29 cellular contexts compared by ENCODE assay signal in the genomic region with DNA sequence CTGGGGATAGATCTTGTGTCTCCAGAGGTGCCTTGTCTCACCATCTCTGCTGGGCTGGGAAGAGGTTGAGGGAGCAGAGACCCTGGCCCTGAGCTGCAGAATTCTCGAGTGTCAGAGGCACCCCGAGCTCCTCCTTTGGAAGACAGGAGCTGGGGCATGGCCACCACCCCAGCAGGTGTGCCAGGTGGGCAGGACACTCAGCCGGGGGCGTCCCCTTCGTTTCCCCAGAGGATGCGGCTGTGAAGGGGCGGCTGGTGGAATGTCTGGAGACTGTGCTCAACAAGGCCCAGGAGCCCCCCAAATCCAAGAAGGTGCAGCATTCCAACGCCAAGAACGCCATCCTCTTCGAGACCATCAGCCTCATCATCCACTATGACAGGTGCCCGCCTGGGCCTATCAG. TPM values are rescaled to one million over a fixed set of nuclear protein-coding genes. Genes with fewer than 3 reads are reported as not detected.
"Had no signal": no experiment of that assay in that cellular context is flagged by ENCODE, and none has a peak within 500 bp of the region (broad histone marks: within the 10 kb centered on the region; RNA-seq: fewer than 3 reads in every experiment).

No MANE protein-coding gene starts in this region.

- H3K4me1 Mint-ChIP-seq: stimulated activated memory B cell treated with anti-CD40 and anti-IgM and Interleukin-4, amounts not matched to agents 10 μg/mL and 1 μg/mL and 100 μg/mL, for 72 hours had no signal

- ATAC-seq: stimulated activated effector memory CD8-positive, alpha-beta T cell treated with anti-CD3 and anti-CD28 coated beads, Interleukin-12 subunit alpha, Interleukin-12 subunit beta, amount 100 ng/mL, for 72 hours; stimulated activated memory B cell treated with anti-CD40 and anti-IgM and Interleukin-4, amounts not matched to agents 10 μg/mL and 1 μg/mL and 100 μg/mL, for 72 hours; stimulated activated naive B cell treated with anti-CD40 and anti-IgM and Interleukin-4, amounts not matched to agents 10 μg/mL and 1 μg/mL and 100 μg/mL, for 72 hours; stimulated activated naive CD8-positive, alpha-beta T cell treated with anti-CD3 and anti-CD28 coated beads, Interleukin-15, amount 100 ng/mL, for 72 hours; stimulated activated naive CD8-positive, alpha-beta T cell treated with anti-CD3 and anti-CD28 coated beads, Interleukin-15, Interleukin-2, amounts not matched to agents 100 U/mL and 50 U/mL, for 24 hours had no signal

- H3K36me3 ChIP-seq: uterus had no signal

- DNase-seq: stimulated activated CD4-positive, alpha-beta T cell treated with anti-CD3 and anti-CD28 coated beads, Interleukin-2, amount 100 ng/mL, for 48 hours; stimulated activated CD4-positive, alpha-beta T cell treated with anti-CD3 and anti-CD28 coated beads, Interleukin-4, amount 100 ng/mL, for 1 hour; stimulated activated CD4-positive, alpha-beta T cell treated with anti-CD3 and anti-CD28 coated beads, Interleukin-4, amount 100 ng/mL, for 24 hours; stimulated activated CD4-positive, alpha-beta T cell treated with anti-CD3 and anti-CD28 coated beads, Interleukin-4, amount 100 ng/mL, for 4 hours; stimulated activated CD8-positive, alpha-beta memory T cell treated with anti-CD3 and anti-CD28 coated beads, Interleukin-4, amount 100 ng/mL, for 48 hours; stimulated activated naive B cell treated with anti-CD40 and anti-IgM and Interleukin-4, amounts not matched to agents 10 μg/mL and 1 μg/mL and 100 μg/mL, for 72 hours; stimulated activated naive CD4-positive, alpha-beta T cell; stimulated activated naive CD4-positive, alpha-beta T cell treated with Interleukin-2 at 50 U/mL for 16 hours; stimulated activated naive CD8-positive, alpha-beta T cell treated with anti-CD3 and anti-CD28 coated beads, Interleukin-15, amount 100 ng/mL, for 72 hours; stimulated activated naive CD8-positive, alpha-beta T cell treated with anti-CD3 and anti-CD28 coated beads, Interleukin-15, Interleukin-2, amounts not matched to agents 100 U/mL and 50 U/mL, for 24 hours; stomach; testis; thyroid gland; tibial artery; transverse colon; trophoblast cell; upper lobe of left lung; upper lobe of right lung; uterus had no signal

- H3K4me3 Mint-ChIP-seq: stimulated activated effector memory CD8-positive, alpha-beta T cell treated with anti-CD3 and anti-CD28 coated beads, Interleukin-12 subunit alpha, Interleukin-12 subunit beta, amount 100 ng/mL, for 72 hours; stimulated activated memory B cell treated with anti-CD40 and anti-IgM and Interleukin-4, amounts not matched to agents 10 μg/mL and 1 μg/mL and 100 μg/mL, for 72 hours; stimulated activated naive B cell treated with anti-CD40 and anti-IgM and Interleukin-4, amounts not matched to agents 10 μg/mL and 1 μg/mL and 100 μg/mL, for 72 hours; stimulated activated naive CD8-positive, alpha-beta T cell treated with anti-CD3 and anti-CD28 coated beads, Interleukin-15, amount 100 ng/mL, for 72 hours; stimulated activated naive CD8-positive, alpha-beta T cell treated with anti-CD3 and anti-CD28 coated beads, Interleukin-15, Interleukin-2, amounts not matched to agents 100 ng/mL and 50 ng/mL, for 24 hours; type B pancreatic cell had no signal

- H3K27me3 ChIP-seq: stomach, suprapubic skin, testis, thyroid gland, tibial artery, tibial nerve, transverse colon, upper lobe of left lung, upper lobe of right lung, uterus, vagina had no signal

- H3K27ac ChIP-seq: stomach, suprapubic skin, testis, thoracic aorta, thyroid gland, tibial artery, tibial nerve, transverse colon, upper lobe of left lung, upper lobe of right lung, uterus, vagina had no signal

- H3K4me3 ChIP-seq: stomach, suprapubic skin, testis, thoracic aorta, thyroid gland, tibial artery, tibial nerve, transverse colon, upper lobe of left lung, upper lobe of right lung, uterus, vagina had no signal

- FAIRE-seq: urothelium cell line had no signal

- H3K9me3 ChIP-seq: stomach, suprapubic skin, testis, thoracic aorta, thyroid gland, tibial artery, tibial nerve, transverse colon, upper lobe of left lung, upper lobe of right lung, uterus, vagina had no signal

- H3K27ac Mint-ChIP-seq: stimulated activated effector memory CD8-positive, alpha-beta T cell treated with anti-CD3 and anti-CD28 coated beads, Interleukin-12 subunit alpha, Interleukin-12 subunit beta, amount 100 ng/mL, for 72 hours; stimulated activated memory B cell treated with anti-CD40 and anti-IgM and Interleukin-4, amounts not matched to agents 10 μg/mL and 1 μg/mL and 100 μg/mL, for 72 hours; stimulated activated naive B cell treated with anti-CD40 and anti-IgM and Interleukin-4, amounts not matched to agents 10 μg/mL and 1 μg/mL and 100 μg/mL, for 72 hours; stimulated activated naive CD8-positive, alpha-beta T cell treated with anti-CD3 and anti-CD28 coated beads, Interleukin-15, amount 100 ng/mL, for 72 hours; stimulated activated naive CD8-positive, alpha-beta T cell treated with anti-CD3 and anti-CD28 coated beads, Interleukin-15, Interleukin-2, amounts not matched to agents 100 ng/mL and 50 ng/mL, for 24 hours; type B pancreatic cell had no signal

- H3K9me3 Mint-ChIP-seq: stimulated activated effector memory CD8-positive, alpha-beta T cell treated with anti-CD3 and anti-CD28 coated beads, Interleukin-12 subunit alpha, Interleukin-12 subunit beta, amount 100 ng/mL, for 72 hours; stimulated activated memory B cell treated with anti-CD40 and anti-IgM and Interleukin-4, amounts not matched to agents 10 μg/mL and 1 μg/mL and 100 μg/mL, for 72 hours; stimulated activated naive B cell treated with anti-CD40 and anti-IgM and Interleukin-4, amounts not matched to agents 10 μg/mL and 1 μg/mL and 100 μg/mL, for 72 hours; stimulated activated naive CD8-positive, alpha-beta T cell treated with anti-CD3 and anti-CD28 coated beads, Interleukin-15, amount 100 ng/mL, for 72 hours; stimulated activated naive CD8-positive, alpha-beta T cell treated with anti-CD3 and anti-CD28 coated beads, Interleukin-15, Interleukin-2, amounts not matched to agents 100 ng/mL and 50 ng/mL, for 24 hours; type B pancreatic cell had no signal

- H3K4me1 ChIP-seq: suprapubic skin, upper lobe of right lung had no signal

- H3K27me3 Mint-ChIP-seq: stimulated activated memory B cell treated with anti-CD40 and anti-IgM and Interleukin-4, amounts not matched to agents 10 μg/mL and 1 μg/mL and 100 μg/mL, for 72 hours; stimulated activated naive B cell treated with anti-CD40 and anti-IgM and Interleukin-4, amounts not matched to agents 10 μg/mL and 1 μg/mL and 100 μg/mL, for 72 hours; stimulated activated naive CD8-positive, alpha-beta T cell treated with anti-CD3 and anti-CD28 coated beads, Interleukin-15, amount 100 ng/mL, for 72 hours; stimulated activated naive CD8-positive, alpha-beta T cell treated with anti-CD3 and anti-CD28 coated beads, Interleukin-15, Interleukin-2, amounts not matched to agents 100 ng/mL and 50 ng/mL, for 24 hours; type B pancreatic cell had no signal

RNA-seq across cellular contexts. Expression of gene TSKS, which starts 35.5 kb away (rescaled TPM):
- total RNA-seq: stomach, temporal lobe, thoracic aorta had no signal
